Comparison of ENCODE assay signal across 22 cellular contexts in genomic region chr21:20902998-20903397, GRCh38.
DNase-seq lines count a peak whose midpoint lies in the region; ATAC-seq and TF ChIP-seq lines count a peak whose summit lies in the region.
"Had no signal": no experiment of that assay in that cellular context is flagged by ENCODE, and none has a peak within 500 bp of the region (broad histone marks: within the 10 kb centered on the region; RNA-seq: fewer than 3 reads in every experiment).

No MANE protein-coding gene starts in this region.

- H3K27ac ChIP-seq in mammary epithelial cell (ENCODE audit: insufficient read depth, low read depth, low read length), result no peak overlapping the region
- peak overlapping the region; percentile 98 for H3K27ac ChIP-seq in cingulate gyrus (ENCODE audit: low read depth, low read length)
- H3K27ac ChIP-seq: PC-9, SJCRH30 had no signal

- peak overlapping the region; percentile 42 for H3K27ac Mint-ChIP-seq in MCF 10A (ENCODE audit: low read depth, unreplicated experiment)
- no peak overlapping the region for H3K27ac Mint-ChIP-seq in endothelial cell (ENCODE audit: unreplicated experiment)
- H3K27ac Mint-ChIP-seq: B cell; CD4-positive, CD25-positive, alpha-beta regulatory T cell had no signal

- no peaks in the 10 kb centered on the region for H3K36me3 Mint-ChIP-seq in MCF 10A (ENCODE audit: insufficient read depth, unreplicated experiment)
- H3K36me3 Mint-ChIP-seq in endothelial cell (ENCODE audit: low read depth, unreplicated experiment), result no peaks in the 10 kb centered on the region
- H3K36me3 Mint-ChIP-seq: CD4-positive, CD25-positive, alpha-beta regulatory T cell had no signal

- H3K9me3 Mint-ChIP-seq in MCF 10A (ENCODE audit: unreplicated experiment), result no peaks in the 10 kb centered on the region
- H3K9me3 Mint-ChIP-seq in endothelial cell (ENCODE audit: unreplicated experiment), result no peaks in the 10 kb centered on the region

- peaks cover 15% of the 10 kb centered on the region for H3K9me3 ChIP-seq in mammary epithelial cell (replicated peaks; ENCODE audit: insufficient read depth, low read length)
- H3K9me3 ChIP-seq: SJCRH30 had no signal

- no peak for DNase-seq in MCF 10A (ENCODE audit: unreplicated experiment)
- DNase-seq in mammary epithelial cell, result no peak
- DNase-seq in putamen (ENCODE audit: low spot score), result peak; percentile 15
- no peak for DNase-seq in NCI-H1694 treated with DMSO at 0.1 percent for 48 hours (lab: John Stamatoyannopoulos, UW)
- no peak for DNase-seq in endothelial cell (ENCODE audit: low spot score)
- DNase-seq in COR-L47 (lab: John Stamatoyannopoulos, UW), result no peak
- DNase-seq: 8988T; CD4-positive, CD25-positive, alpha-beta regulatory T cell; DMS153; GF-D8; GOT3; IMR-90; Kasumi-1; NCI-H1092 treated with DMSO at 0.1 percent for 48 hours; NCI-H146; NCI-H510A; NCI-H748 treated with DMSO at 0.1 percent for 48 hours; PC-9 had no signal

- no peaks in the 10 kb centered on the region for H3K27me3 ChIP-seq in mammary epithelial cell (ENCODE audit: insufficient read depth, low read length)
- H3K27me3 ChIP-seq: SJCRH30 had no signal

- POLR2A ChIA-PET in MCF 10A (lab: Yijun Ruan, JAX), result interaction anchor here (0.7 kb wide), 3 partner anchors 1232 to 1969 kb away, joined by 3 to 4 read pairs (median 3); no protein-coding TSS in a partner anchor

- ATAC-seq in GM18873 (IDR thresholded peaks at IDR 0.05; ENCODE audit: low FRiP score, unreplicated experiment), result no peak

- H3K4me3 Mint-ChIP-seq in MCF 10A (ENCODE audit: unreplicated experiment) (peak overlapping the region; percentile 9), endothelial cell (ENCODE audit: unreplicated experiment) (no peak overlapping the region)
- H3K4me3 Mint-ChIP-seq: B cell; CD4-positive, CD25-positive, alpha-beta regulatory T cell had no signal

- dilution Hi-C loops in mammary epithelial cell (cut with HindIII; ENCODE audit: low sequenced_read_pairs), result no loop called here

- H3K79me2 ChIP-seq in mammary epithelial cell (ENCODE audit: insufficient read depth, low read length), result no peaks in the 10 kb centered on the region

- no peak overlapping the region for H2AFZ ChIP-seq in mammary epithelial cell (ENCODE audit: low read depth, low read length)
- H2AFZ ChIP-seq: PC-9 had no signal

- in situ Hi-C loops in mammary epithelial cell (cut with MboI; ENCODE audit: low sequenced_read_pairs in 2 of 2), result no loop called here

- no peaks in the 10 kb centered on the region for H4K20me1 ChIP-seq in mammary epithelial cell (ENCODE audit: insufficient read depth, low read length)

- CTCF ChIA-PET in MCF 10A (lab: Yijun Ruan, JAX), result interaction anchor here (0.7 kb wide), 2 partner anchors 72 to 1127 kb away, joined by 3 read pairs; no protein-coding TSS in a partner anchor
- CTCF ChIA-PET in mammary epithelial cell (lab: Charles Lee; ENCODE audit: low non-redundant PET), result no interaction called here

- H3K4me1 Mint-ChIP-seq in MCF 10A (ENCODE audit: insufficient read depth, unreplicated experiment) (no peaks in the 10 kb centered on the region), endothelial cell (ENCODE audit: unreplicated experiment) (no peaks in the 10 kb centered on the region)
- H3K4me1 Mint-ChIP-seq: B cell; CD4-positive, CD25-positive, alpha-beta regulatory T cell had no signal

- H3K4me3 ChIP-seq in mammary epithelial cell (replicated peaks in 1 of 3; ENCODE audit: insufficient read depth in 1 of 3, low read depth in 2 of 3, low read length in 3 of 3), result no peak overlapping the region
- H3K4me3 ChIP-seq: PC-9, SJCRH30 had no signal

- intact Hi-C loops in MCF 10A (cut with micrococcal nuclease), result no loop called here
- intact Hi-C loops in mammary epithelial cell (cut with micrococcal nuclease), result no loop called here

- no peaks in the 10 kb centered on the region for H3K4me1 ChIP-seq in mammary epithelial cell (ENCODE audit: insufficient read depth, low read length)
- H3K4me1 ChIP-seq: SJCRH30 had no signal

- no TSS peak for BruUV-seq in MCF 10A (replicated peaks; lab: Mats Ljungman, UMichigan)
- no TSS peak for BruUV-seq in mammary epithelial cell (replicated peaks; lab: Mats Ljungman, UMichigan)

- TF ChIP-seq CTCF in MCF 10A (IDR thresholded peaks at IDR 0.05; ENCODE audit: unreplicated experiment), result no peak
- TF ChIP-seq CTCF in mammary epithelial cell (conservative IDR thresholded peaks at IDR 0.05 in 1 of 2, IDR thresholded peaks at IDR 0.05 in 1 of 2; ENCODE audit: extremely low read depth in 1 of 2, insufficient read depth in 1 of 2, low read depth in 1 of 2, low read length in 2 of 2), result no peak
- no peak for TF ChIP-seq CTCF in endothelial cell (IDR thresholded peaks at IDR 0.05; ENCODE audit: unreplicated experiment)

- no peaks in the 10 kb centered on the region for H3K36me3 ChIP-seq in mammary epithelial cell (ENCODE audit: insufficient read depth, low read length)
- H3K36me3 ChIP-seq: SJCRH30 had no signal

- no peak overlapping the region for H3K4me2 ChIP-seq in mammary epithelial cell (ENCODE audit: insufficient read depth, low read depth, low read length)
- H3K4me2 ChIP-seq: PC-9 had no signal

- no peaks in the 10 kb centered on the region for H3K27me3 Mint-ChIP-seq in MCF 10A (ENCODE audit: insufficient read depth, unreplicated experiment)
- peaks cover 2% of the 10 kb centered on the region for H3K27me3 Mint-ChIP-seq in endothelial cell (ENCODE audit: unreplicated experiment)
- H3K27me3 Mint-ChIP-seq: B cell; CD4-positive, CD25-positive, alpha-beta regulatory T cell had no signal

- no peak overlapping the region for H3K9ac ChIP-seq in mammary epithelial cell (ENCODE audit: insufficient read depth, low read length)
